In the genomic region with DNA sequence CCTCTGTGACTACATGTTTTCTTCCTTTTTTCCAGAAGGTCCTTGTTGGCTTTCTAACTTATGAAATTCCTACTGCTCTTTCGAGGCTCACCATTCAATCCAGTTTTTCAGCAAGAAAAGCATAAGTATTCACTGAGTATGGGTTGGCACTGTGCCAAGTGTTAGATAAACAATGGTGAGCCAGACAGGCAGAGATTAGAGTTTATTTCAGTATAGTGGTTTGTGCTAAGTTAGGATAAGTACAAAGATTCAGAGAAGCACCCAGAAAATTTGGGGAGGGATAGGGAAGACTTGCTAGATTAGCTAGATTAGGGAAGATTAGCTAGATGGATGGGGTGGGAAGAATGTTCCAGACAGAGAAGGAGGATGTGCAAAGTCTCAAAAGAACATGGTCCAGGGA, we compare ENCODE assay signal across 13 cellular contexts.
DNase-seq lines count a peak whose midpoint lies in the region; ATAC-seq and TF ChIP-seq lines count a peak whose summit lies in the region.
"Had no signal": no experiment of that assay in that cellular context is flagged by ENCODE, and none has a peak within 500 bp of the region (broad histone marks: within the 10 kb centered on the region; RNA-seq: fewer than 3 reads in every experiment).

No MANE protein-coding gene starts in this region.

- H3K27ac ChIP-seq in mammary epithelial cell (ENCODE audit: insufficient read depth, low read depth, low read length), result no peak overlapping the region
- H3K27ac ChIP-seq in left lung, result no peak overlapping the region
- H3K27ac ChIP-seq in caudate nucleus (ENCODE audit: low read depth, low read length), result no peak overlapping the region

- H3K79me2 ChIP-seq in mammary epithelial cell (ENCODE audit: insufficient read depth, low read length), result no peaks in the 10 kb centered on the region

- no peak overlapping the region for H3K9ac ChIP-seq in mammary epithelial cell (ENCODE audit: insufficient read depth, low read length)

- H3K4me1 ChIP-seq in mammary epithelial cell (ENCODE audit: insufficient read depth, low read length) (peaks cover 8% of the 10 kb centered on the region), left lung (no peaks in the 10 kb centered on the region)

- 0% methylated on average over 1 of the region's 1 CpG for WGBS in mammary epithelial cell (ENCODE audit: low coverage, missing lambda C conversion rate)

- no peak overlapping the region for H3K4me2 ChIP-seq in mammary epithelial cell (ENCODE audit: insufficient read depth, low read depth, low read length)

- H2AFZ ChIP-seq in mammary epithelial cell (ENCODE audit: low read depth, low read length), result no peak overlapping the region

- peaks cover 3% of the 10 kb centered on the region for H3K36me3 ChIP-seq in mammary epithelial cell (ENCODE audit: insufficient read depth, low read length)
- no peaks in the 10 kb centered on the region for H3K36me3 ChIP-seq in left lung

- H3K27me3 ChIP-seq in mammary epithelial cell (ENCODE audit: insufficient read depth, low read length), result no peaks in the 10 kb centered on the region
- no peaks in the 10 kb centered on the region for H3K27me3 ChIP-seq in left lung

- CTCF ChIA-PET in mammary epithelial cell (lab: Charles Lee; ENCODE audit: low non-redundant PET), result no interaction called here

- H3K9me3 ChIP-seq in mammary epithelial cell (replicated peaks; ENCODE audit: insufficient read depth, low read length) (no peaks in the 10 kb centered on the region), left lung (no peaks in the 10 kb centered on the region)

- ATAC-seq in left lung (peak; percentile 26), GM21526 (IDR thresholded peaks at IDR 0.05; ENCODE audit: low FRiP score, unreplicated experiment) (no peak)
- ATAC-seq: activated CD8-positive, alpha-beta T cell treated with anti-CD3 and anti-CD28 coated beads, Interleukin-2, amount 10 ng/mL, durations not matched to agents 7 days and 5 days had no signal

- H3K4me3 ChIP-seq in mammary epithelial cell (replicated peaks in 1 of 3; ENCODE audit: insufficient read depth in 1 of 3, low read depth in 2 of 3, low read length in 3 of 3), result no peak overlapping the region
- H3K4me3 ChIP-seq in left lung, result no peak overlapping the region
- H3K4me3 ChIP-seq: coronary artery had no signal

- BruUV-seq in mammary epithelial cell (replicated peaks; lab: Mats Ljungman, UMichigan), result no TSS peak

- dilution Hi-C loops in mammary epithelial cell (cut with HindIII; ENCODE audit: low sequenced_read_pairs), result no loop called here

- intact Hi-C loops in mammary epithelial cell (cut with micrococcal nuclease), result no loop called here
- intact Hi-C loops in left lung (cut with DNase I), result no loop called here

- H4K20me1 ChIP-seq in mammary epithelial cell (ENCODE audit: insufficient read depth, low read length), result no peaks in the 10 kb centered on the region

- TF ChIP-seq CTCF in mammary epithelial cell (conservative IDR thresholded peaks at IDR 0.05 in 1 of 2, IDR thresholded peaks at IDR 0.05 in 1 of 2; ENCODE audit: extremely low read depth in 1 of 2, insufficient read depth in 1 of 2, low read depth in 1 of 2, low read length in 2 of 2) (no peak), left lung (IDR thresholded peaks at IDR 0.05) (no peak)

- peak; percentile 10 for DNase-seq in H4 (ENCODE audit: low spot score)
- DNase-seq in NCI-H2227 (lab: John Stamatoyannopoulos, UW; ENCODE audit: unreplicated experiment), result peak; percentile 49
- peak; percentile 11 for DNase-seq in mammary epithelial cell
- DNase-seq in left lung, result no peak
- DNase-seq in NOMO-1 (lab: John Stamatoyannopoulos, UW; ENCODE audit: unreplicated experiment in 2 of 2), result no peak
- no peak for DNase-seq in nucleus accumbens (lab: John Stamatoyannopoulos, UW)
- no peak for DNase-seq in caudate nucleus (lab: John Stamatoyannopoulos, UW)
- DNase-seq: activated CD8-positive, alpha-beta T cell treated with anti-CD3 and anti-CD28 coated beads, Interleukin-2, amount 10 ng/mL, durations not matched to agents 7 days and 5 days; activated naive CD4-positive, alpha-beta T cell treated with anti-CD3 and anti-CD28 coated beads, Interleukin-2, amount 10 ng/mL, durations not matched to agents 7 days and 5 days; mesendoderm; stimulated activated CD4-positive, alpha-beta T cell treated with anti-CD3 and anti-CD28 coated beads, Interleukin-4, amount 100 ng/mL, for 4 hours had no signal

- in situ Hi-C loops in mammary epithelial cell (cut with MboI; ENCODE audit: low sequenced_read_pairs in 2 of 2), result no loop called here

Comparison
In these comparisons a context has a peak if more than half of its experiments do, and no peak if none do; other contexts are left out.
1. DNase-seq: peak in H4 (single experiment), NCI-H2227 (single experiment) and mammary epithelial cell (single experiment); none in left lung (0 of 2), NOMO-1 (0 of 2), nucleus accumbens (0 of 56) and caudate nucleus (0 of 61).